In the genomic region with DNA sequence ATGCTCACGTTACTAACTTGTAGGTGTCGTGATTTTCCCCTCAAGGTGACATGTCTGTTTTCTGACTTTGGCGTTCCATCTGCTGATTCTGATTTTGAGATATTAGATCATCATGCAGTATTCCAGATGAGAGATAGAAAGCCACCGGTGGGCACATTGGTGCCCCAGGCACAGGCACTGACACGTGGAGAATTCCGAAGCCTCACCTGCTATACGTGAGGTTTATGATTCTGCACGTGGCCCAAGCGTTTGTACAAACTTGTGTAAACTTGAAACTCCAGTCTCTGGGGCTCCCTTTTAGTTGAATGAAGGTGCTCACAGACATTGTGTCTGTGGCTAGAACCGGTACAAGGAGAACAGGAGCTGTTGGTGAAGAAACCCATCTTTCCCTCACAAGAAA, we compare ENCODE assay signal across 35 cellular contexts.
"Had no signal": no experiment of that assay in that cellular context is flagged by ENCODE, and none has a peak within 500 bp of the region (broad histone marks: within the 10 kb centered on the region; RNA-seq: fewer than 3 reads in every experiment).

No MANE protein-coding gene starts in this region.

- H3K27me3 ChIP-seq: MG63 had no signal

- H3K4me3 ChIP-seq: MG63 had no signal

- DNase-seq: Karpas-422, Kasumi-1, MG63, MM.1S, MV-4-11, NCI-H1048, NCI-H1092, NCI-H1092 treated with DMSO at 0.1 percent for 48 hours, NCI-H1105, NCI-H1105 treated with DMSO at 0.1 percent for 48 hours, NCI-H1417, NCI-H1417 treated with DMSO at 0.1 percent for 48 hours, NCI-H1436, NCI-H1436 treated with DMSO at 0.1 percent for 48 hours, NCI-H146, NCI-H1694, NCI-H1694 treated with DMSO at 0.1 percent for 48 hours, NCI-H187, NCI-H187 treated with DMSO at 0.1 percent for 48 hours, NCI-H1930, NCI-H2029, NCI-H2029 treated with DMSO at 0.1 percent for 48 hours, NCI-H2081 treated with DMSO at 0.1 percent for 48 hours, NCI-H2107, NCI-H2171, NCI-H2171 treated with DMSO at 0.1 percent for 48 hours, NCI-H2227 treated with DMSO at 0.1 percent for 48 hours, NCI-H226, NCI-H345, NCI-H446, NCI-H446 treated with DMSO at 0.1 percent for 48 hours, NCI-H510A, NCI-H510A treated with DMSO at 0.1 percent for 48 hours, NCI-H524, NCI-H524 treated with DMSO at 0.1 percent for 48 hours had no signal

- H3K9me3 ChIP-seq: MG63 had no signal

- H3K36me3 ChIP-seq: MG63 had no signal
